26 cellular contexts compared by ENCODE assay signal in the genomic region with DNA sequence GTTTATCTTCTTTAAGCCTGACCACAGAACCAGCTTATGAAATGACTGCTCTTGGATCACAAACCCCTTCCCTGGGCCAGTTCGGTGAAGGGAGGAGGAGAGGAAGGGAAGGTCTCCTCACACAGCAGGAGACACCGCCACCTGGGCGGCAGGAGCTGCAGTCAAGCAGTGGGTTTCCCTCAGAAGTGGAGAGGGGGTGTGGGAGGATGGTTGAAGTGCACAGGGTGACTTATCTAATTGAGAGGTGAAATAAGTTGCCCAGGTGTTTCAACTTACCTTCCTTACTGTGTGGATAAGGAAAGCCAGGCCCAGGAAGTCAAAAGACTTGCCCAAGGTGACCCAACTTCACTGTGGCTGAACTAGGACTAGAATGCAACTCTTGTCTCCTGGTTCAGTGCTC.
"Had no signal": no experiment of that assay in that cellular context is flagged by ENCODE, and none has a peak within 500 bp of the region (broad histone marks: within the 10 kb centered on the region; RNA-seq: fewer than 3 reads in every experiment).

No MANE protein-coding gene starts in this region.

- ATAC-seq: stimulated activated effector memory CD8-positive, alpha-beta T cell treated with anti-CD3 and anti-CD28 coated beads, Interleukin-12 subunit alpha, Interleukin-12 subunit beta, amount 100 ng/mL, for 72 hours; stimulated activated memory B cell treated with anti-CD40 and anti-IgM and Interleukin-4, amounts not matched to agents 10 μg/mL and 1 μg/mL and 100 μg/mL, for 72 hours; stimulated activated naive B cell treated with anti-CD40 and anti-IgM and Interleukin-4, amounts not matched to agents 10 μg/mL and 1 μg/mL and 100 μg/mL, for 72 hours; stimulated activated naive CD8-positive, alpha-beta T cell treated with anti-CD3 and anti-CD28 coated beads, Interleukin-15, amount 100 ng/mL, for 72 hours; stimulated activated naive CD8-positive, alpha-beta T cell treated with anti-CD3 and anti-CD28 coated beads, Interleukin-15, Interleukin-2, amounts not matched to agents 100 U/mL and 50 U/mL, for 24 hours; upper lobe of right lung had no signal

- FAIRE-seq: urothelium cell line had no signal

- H3K27me3 ChIP-seq: stomach, suprapubic skin, testis, thyroid gland, tibial artery, tibial nerve, transverse colon, upper lobe of left lung, upper lobe of right lung, uterus, vagina had no signal

- DNase-seq: stimulated activated CD4-positive, alpha-beta T cell treated with anti-CD3 and anti-CD28 coated beads, Interleukin-2, amount 100 ng/mL, for 48 hours; stimulated activated CD4-positive, alpha-beta T cell treated with anti-CD3 and anti-CD28 coated beads, Interleukin-4, amount 100 ng/mL, for 1 hour; stimulated activated CD4-positive, alpha-beta T cell treated with anti-CD3 and anti-CD28 coated beads, Interleukin-4, amount 100 ng/mL, for 24 hours; stimulated activated CD4-positive, alpha-beta T cell treated with anti-CD3 and anti-CD28 coated beads, Interleukin-4, amount 100 ng/mL, for 4 hours; stimulated activated CD8-positive, alpha-beta memory T cell treated with anti-CD3 and anti-CD28 coated beads, Interleukin-4, amount 100 ng/mL, for 48 hours; stimulated activated naive B cell treated with anti-CD40 and anti-IgM and Interleukin-4, amounts not matched to agents 10 μg/mL and 1 μg/mL and 100 μg/mL, for 72 hours; stimulated activated naive CD4-positive, alpha-beta T cell; stimulated activated naive CD4-positive, alpha-beta T cell treated with Interleukin-2 at 50 U/mL for 16 hours; stimulated activated naive CD8-positive, alpha-beta T cell treated with anti-CD3 and anti-CD28 coated beads, Interleukin-15, amount 100 ng/mL, for 72 hours; stimulated activated naive CD8-positive, alpha-beta T cell treated with anti-CD3 and anti-CD28 coated beads, Interleukin-15, Interleukin-2, amounts not matched to agents 100 U/mL and 50 U/mL, for 24 hours; stomach; testis; thyroid gland; tibial artery; transverse colon; trophoblast cell; upper lobe of left lung; upper lobe of right lung; uterus had no signal

- H3K27ac ChIP-seq: stomach, suprapubic skin, testis, thoracic aorta, thyroid gland, tibial artery, tibial nerve, transverse colon, upper lobe of left lung, upper lobe of right lung, uterus, vagina had no signal

- H3K4me1 ChIP-seq: suprapubic skin, testis, thyroid gland, upper lobe of right lung, uterus, vagina had no signal

- H3K9me3 ChIP-seq: stomach, suprapubic skin, testis, thoracic aorta, thyroid gland, tibial artery, tibial nerve, transverse colon, upper lobe of left lung, upper lobe of right lung, uterus, vagina had no signal

- H3K36me3 ChIP-seq: stomach, suprapubic skin, thoracic aorta, thyroid gland, tibial artery, tibial nerve, transverse colon, upper lobe of left lung, upper lobe of right lung, uterus, vagina had no signal

- H3K4me3 ChIP-seq: stomach, suprapubic skin, testis, thoracic aorta, thyroid gland, tibial artery, tibial nerve, transverse colon, upper lobe of left lung, upper lobe of right lung, uterus, vagina had no signal
